In the genomic region with DNA sequence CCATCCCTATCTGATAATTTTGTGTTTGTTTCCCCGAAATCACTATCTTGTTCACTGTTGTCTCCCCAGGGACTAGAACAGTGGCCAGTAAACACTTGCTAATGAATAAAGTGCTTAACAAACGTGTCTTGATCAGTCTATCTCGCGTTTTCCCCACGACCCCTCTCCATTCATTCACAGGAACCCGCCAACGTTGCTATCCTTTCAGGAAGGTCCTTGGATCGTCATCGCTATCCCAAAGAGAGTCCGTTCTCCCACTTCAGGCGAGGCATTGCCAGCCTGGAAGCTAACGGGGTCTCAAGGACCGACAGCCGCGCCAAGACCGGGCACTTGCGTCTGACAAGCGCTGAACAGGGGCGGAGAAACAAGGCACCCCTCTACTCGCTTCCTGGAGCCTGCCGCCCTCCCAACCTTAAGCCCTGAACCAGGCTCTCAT, we compare ENCODE assay signal across 1 cellular context.
TF ChIP-seq lines count a peak whose summit lies in the region.

No MANE protein-coding gene starts in this region.

TF ChIP-seq in GM12878, 131 proteins besides CTCF, POLR2A, EP300 and RAD21 (continued from another document):
- TF ChIP-seq, protein P1, sequence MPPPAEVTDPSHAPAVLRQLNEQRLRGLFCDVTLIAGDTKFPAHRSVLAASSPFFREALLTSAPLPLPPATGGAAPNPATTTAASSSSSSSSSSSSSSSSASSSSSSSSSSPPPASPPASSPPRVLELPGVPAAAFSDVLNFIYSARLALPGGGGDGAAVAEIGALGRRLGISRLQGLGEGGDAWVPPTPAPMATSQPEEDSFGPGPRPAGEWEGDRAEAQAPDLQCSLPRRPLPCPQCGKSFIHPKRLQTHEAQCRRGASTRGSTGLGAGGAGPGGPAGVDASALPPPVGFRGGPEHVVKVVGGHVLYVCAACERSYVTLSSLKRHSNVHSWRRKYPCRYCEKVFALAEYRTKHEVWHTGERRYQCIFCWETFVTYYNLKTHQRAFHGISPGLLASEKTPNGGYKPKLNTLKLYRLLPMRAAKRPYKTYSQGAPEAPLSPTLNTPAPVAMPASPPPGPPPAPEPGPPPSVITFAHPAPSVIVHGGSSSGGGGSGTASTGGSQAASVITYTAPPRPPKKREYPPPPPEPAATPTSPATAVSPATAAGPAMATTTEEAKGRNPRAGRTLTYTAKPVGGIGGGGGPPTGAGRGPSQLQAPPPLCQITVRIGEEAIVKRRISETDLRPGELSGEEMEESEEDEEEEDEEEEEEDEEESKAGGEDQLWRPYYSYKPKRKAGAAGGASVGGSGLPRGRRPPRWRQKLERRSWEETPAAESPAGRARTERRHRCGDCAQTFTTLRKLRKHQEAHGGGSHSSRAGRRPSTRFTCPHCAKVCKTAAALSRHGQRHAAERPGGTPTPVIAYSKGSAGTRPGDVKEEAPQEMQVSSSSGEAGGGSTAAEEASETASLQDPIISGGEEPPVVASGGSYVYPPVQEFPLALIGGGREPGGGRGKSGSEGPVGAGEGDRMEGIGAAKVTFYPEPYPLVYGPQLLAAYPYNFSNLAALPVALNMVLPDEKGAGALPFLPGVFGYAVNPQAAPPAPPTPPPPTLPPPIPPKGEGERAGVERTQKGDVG (CRISPR knock-in tag; IDR thresholded peaks at IDR 0.05), result no peak
- 0 out of 2 replicates have a peak, but pooled peaks have one; percentile 0 for TF ChIP-seq TCF12 (IDR thresholded peaks at IDR 0.05; ENCODE audit: low read depth, low read length)
- TF ChIP-seq TARDBP (IDR thresholded peaks at IDR 0.05; ENCODE audit: borderline replicate concordance), result no peak
- TF ChIP-seq CHD1 (IDR thresholded peaks at IDR 0.05; ENCODE audit: low read depth, low read length), result 0 out of 2 replicates have a peak, but pooled peaks have one; percentile 59
- TF ChIP-seq NKRF (conservative IDR thresholded peaks at IDR 0.05), result peak; percentile 59; the same call in 1 of the 2 replicates
- peak; percentile 14; the same call in 1 of the 2 replicates for TF ChIP-seq DPF2 (IDR thresholded peaks at IDR 0.05)
- TF ChIP-seq PML (IDR thresholded peaks at IDR 0.05; ENCODE audit: low read length), result no peak; the same call in 1 of the 2 replicates
- no peak for TF ChIP-seq WRNIP1 (IDR thresholded peaks at IDR 0.05; ENCODE audit: borderline replicate concordance, low read depth, low read length)
- TF ChIP-seq SUZ12 (IDR thresholded peaks at IDR 0.05; ENCODE audit: unreplicated experiment), result no peak
